ENCODE assay signal across 21 cellular contexts in genomic region chr2:24774373-24774772, GRCh38. TPM values are rescaled to one million over a fixed set of nuclear protein-coding genes. Genes with fewer than 3 reads are reported as not detected.
A peak's percentile ranks its signal among the peaks of the same experiment; 100 is the strongest.
DNase-seq lines count a peak whose midpoint lies in the region; ATAC-seq and TF ChIP-seq lines count a peak whose summit lies in the region.
"Had no signal": no experiment of that assay in that cellular context is flagged by ENCODE, and none has a peak within 500 bp of the region (broad histone marks: within the 10 kb centered on the region; RNA-seq: fewer than 3 reads in every experiment).

No MANE protein-coding gene starts in this region.

- TF ChIP-seq CTCF in SK-N-SH (IDR thresholded peaks at IDR 0.05) (no peak), WTC11 (IDR thresholded peaks at IDR 0.05) (no peak)
- no peak for TF ChIP-seq CTCF in CD4-positive, alpha-beta T cell (IDR thresholded peaks at IDR 0.05)

- 94% methylated on average over 3 of the region's 3 CpGs for WGBS in SK-N-SH (ENCODE audit: low lambda C conversion rate)

- no peaks in the 10 kb centered on the region for H4K20me1 ChIP-seq in SK-N-SH (ENCODE audit: insufficient read depth)
- H4K20me1 ChIP-seq: BLaER1 treated with 17β-estradiol and CSF1 and Interleukin-3, amounts not matched to agents 10 nM and 100 nM had no signal

- H3K27ac Mint-ChIP-seq in WTC11 = no peak overlapping the region
- H3K27ac Mint-ChIP-seq in CD4-positive, alpha-beta T cell = no peak overlapping the region
- H3K27ac Mint-ChIP-seq: CD4-positive, alpha-beta memory T cell; GM23338 had no signal

- no peaks in the 10 kb centered on the region for H3F3A ChIP-seq in SK-N-SH (replicated peaks; ENCODE audit: insufficient read depth)

- H3K4me3 ChIP-seq in SK-N-SH (ENCODE audit: low read depth in 2 of 2, low read length in 1 of 2) = no peak overlapping the region
- H3K4me3 ChIP-seq: BLaER1 treated with 17β-estradiol and CSF1 and Interleukin-3, amounts not matched to agents 10 nM and 100 nM; GM23338 had no signal

- H3K36me3 ChIP-seq in SK-N-SH (replicated peaks in 1 of 2; ENCODE audit: control insufficient read depth in 1 of 2, insufficient read depth in 2 of 2, low read length in 1 of 2) = peaks cover 0 to 8% of the 10 kb centered on the region in 2 experiments
- H3K36me3 ChIP-seq: BE2C had no signal

- H3K4me2 ChIP-seq in SK-N-SH = no peak overlapping the region
- H3K4me2 ChIP-seq: BLaER1 treated with 17β-estradiol and CSF1 and Interleukin-3, amounts not matched to agents 10 nM and 100 nM; GM23338 had no signal

- no peak for TF ChIP-seq RAD21 in SK-N-SH (IDR thresholded peaks at IDR 0.05; ENCODE audit: low read length)

- peaks cover 12% of the 10 kb centered on the region for H3K36me3 Mint-ChIP-seq in WTC11
- H3K36me3 Mint-ChIP-seq in CD4-positive, alpha-beta T cell (ENCODE audit: low read depth) = peaks cover 11% of the 10 kb centered on the region

- peaks cover 28% of the 10 kb centered on the region for H3K4me1 Mint-ChIP-seq in WTC11
- no peaks in the 10 kb centered on the region for H3K4me1 Mint-ChIP-seq in CD4-positive, alpha-beta T cell (ENCODE audit: low read depth)

- H3K79me2 ChIP-seq in SK-N-SH (ENCODE audit: insufficient read depth) = no peaks in the 10 kb centered on the region

- H3K9me3 ChIP-seq in SK-N-SH = no peaks in the 10 kb centered on the region
- no peaks in the 10 kb centered on the region for H3K9me3 ChIP-seq in CD4-positive, alpha-beta T cell (ENCODE audit: control insufficient read depth, low read length)
- H3K9me3 ChIP-seq: BE2C; BLaER1 treated with 17β-estradiol and CSF1 and Interleukin-3, amounts not matched to agents 10 nM and 100 nM had no signal

- CTCF ChIA-PET in SK-N-SH (lab: Yijun Ruan, JAX) = interaction anchor here (0.6 to 1.6 kb wide), 5 partner anchors 14 to 364 kb away, joined by 3 to 7 read pairs (median 4); partner anchors contain the start of genes CENPO and PTRHD1
- CTCF ChIA-PET in WTC11 (lab: Charles Lee) = interaction anchor here (0.9 to 1.2 kb wide), 2 partner anchors 54 to 161 kb away, joined by 3 read pairs; no protein-coding TSS in a partner anchor
- CTCF ChIA-PET in CD4-positive, alpha-beta T cell (lab: Charles Lee) = no interaction called here

- DNase-seq in SK-N-SH (no peak), WTC11 (ENCODE audit: low spot score) (no peak), islet precursor cell (peak; percentile 30), putamen (ENCODE audit: low spot score) (peak; percentile 17), substantia nigra (lab: John Stamatoyannopoulos, UW) (no peak), UCSD-AML1 (lab: John Stamatoyannopoulos, UW; ENCODE audit: unreplicated experiment) (no peak)
- DNase-seq in CD4-positive, alpha-beta T cell = no peak
- DNase-seq: BE2C; Calu3; CD4-positive, alpha-beta memory T cell; COR-L47; DMS53; DMS79 treated with DMSO at 0.1 percent for 48 hours; GF-D8; H9 had no signal

- H3K4me3 Mint-ChIP-seq in WTC11 = no peak overlapping the region
- no peak overlapping the region for H3K4me3 Mint-ChIP-seq in CD4-positive, alpha-beta T cell
- H3K4me3 Mint-ChIP-seq: CD14-positive monocyte; CD4-positive, alpha-beta memory T cell; GM23338; H9 had no signal

- intact Hi-C loops in CD4-positive, alpha-beta T cell (cut with DNase I, micrococcal nuclease) = no loop called here

- H3K27me3 Mint-ChIP-seq in WTC11 (ENCODE audit: low read depth) = no peaks in the 10 kb centered on the region
- H3K27me3 Mint-ChIP-seq in CD4-positive, alpha-beta T cell = no peaks in the 10 kb centered on the region
- H3K27me3 Mint-ChIP-seq: CD4-positive, alpha-beta memory T cell had no signal

- no peak for TF ChIP-seq EP300 in SK-N-SH (IDR thresholded peaks at IDR 0.05; ENCODE audit: borderline replicate concordance in 1 of 2, low read depth in 1 of 2, low read length in 1 of 2)

- H3K27ac ChIP-seq in SK-N-SH (ENCODE audit: low read depth in 2 of 2, low read length in 1 of 2) = no peak overlapping the region
- H3K27ac ChIP-seq in CD4-positive, alpha-beta T cell (ENCODE audit: low read depth, low read length) = no peak overlapping the region
- H3K27ac ChIP-seq in substantia nigra (ENCODE audit: low read depth, low read length, poor library complexity, severe bottlenecking) = no peak overlapping the region
- H3K27ac ChIP-seq: 22Rv1; BLaER1 treated with 17β-estradiol and CSF1 and Interleukin-3, amounts not matched to agents 10 nM and 100 nM had no signal

- ATAC-seq in SK-N-SH treated with all-trans-retinoic acid at 6 μM for 48 hours (peak; percentile 22; the same call in 1 of the 3 replicates), WTC11 (no peak)
- ATAC-seq in CD4-positive, alpha-beta T cell (ENCODE audit: poor library complexity) = no peak
- ATAC-seq: HCT116 had no signal

- H3K4me1 ChIP-seq in SK-N-SH (ENCODE audit: control insufficient read depth in 1 of 2, insufficient read depth in 2 of 2, low read depth in 1 of 2, low read length in 1 of 2) = peaks cover 0 to 4% of the 10 kb centered on the region in 2 experiments; a peak in 1 of 4 replicates

- H3K9ac ChIP-seq in SK-N-SH = no peak overlapping the region
- H3K9ac ChIP-seq: BLaER1 treated with 17β-estradiol and CSF1 and Interleukin-3, amounts not matched to agents 10 nM and 100 nM had no signal

- POLR2A ChIA-PET in SK-N-SH (lab: Yijun Ruan, JAX) (no interaction called here), WTC11 (lab: Charles Lee) (interaction anchor here (0.7 kb wide), 1 partner anchor 72 kb away, joined by 3 read pairs; no protein-coding TSS in a partner anchor)
- POLR2A ChIA-PET in CD4-positive, alpha-beta T cell (lab: Charles Lee) = interaction anchor here (1.1 kb wide), 1 partner anchor 19 kb away, joined by 4 read pairs; the partner anchor contains the start of genes CENPO and PTRHD1

- peaks cover 9% of the 10 kb centered on the region for H3K9me3 Mint-ChIP-seq in WTC11
- no peaks in the 10 kb centered on the region for H3K9me3 Mint-ChIP-seq in CD4-positive, alpha-beta T cell
- H3K9me3 Mint-ChIP-seq: CD4-positive, alpha-beta memory T cell had no signal

- no peaks in the 10 kb centered on the region for H3K27me3 ChIP-seq in SK-N-SH (ENCODE audit: insufficient read depth)
- H3K27me3 ChIP-seq in CD4-positive, alpha-beta T cell (ENCODE audit: control insufficient read depth, insufficient read depth, low read length) = no peaks in the 10 kb centered on the region
- H3K27me3 ChIP-seq: BE2C; BLaER1 treated with 17β-estradiol and CSF1 and Interleukin-3, amounts not matched to agents 10 nM and 100 nM had no signal

- H3K9me2 ChIP-seq in SK-N-SH = no peaks in the 10 kb centered on the region

- no peak overlapping the region for H2AFZ ChIP-seq in SK-N-SH (ENCODE audit: low read depth)
- H2AFZ ChIP-seq: GM23338 had no signal

TF ChIP-seq in SK-N-SH treated with all-trans-retinoic acid at 6 μM for 48 hours, 23 proteins besides CTCF, POLR2A, EP300 and RAD21 (continues in another document):
- TF ChIP-seq CREB5 (CRISPR knock-in tag; IDR thresholded peaks at IDR 0.05; ENCODE audit: low read depth) = no peak
- no peak for TF ChIP-seq GLIS3 (CRISPR knock-in tag; IDR thresholded peaks at IDR 0.05)
- no peak for TF ChIP-seq ZNF70 (CRISPR knock-in tag; IDR thresholded peaks at IDR 0.05)

TF ChIP-seq in SK-N-SH, 30 proteins besides CTCF, POLR2A, EP300 and RAD21 (continues in another document):
- no peak for TF ChIP-seq FOSL2 (IDR thresholded peaks at IDR 0.05; ENCODE audit: borderline replicate concordance, low read depth)
- no peak for TF ChIP-seq YY1 (IDR thresholded peaks at IDR 0.05; ENCODE audit: low read depth)
- TF ChIP-seq, protein P1, sequence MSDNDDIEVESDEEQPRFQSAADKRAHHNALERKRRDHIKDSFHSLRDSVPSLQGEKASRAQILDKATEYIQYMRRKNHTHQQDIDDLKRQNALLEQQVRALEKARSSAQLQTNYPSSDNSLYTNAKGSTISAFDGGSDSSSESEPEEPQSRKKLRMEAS (IDR thresholded peaks at IDR 0.05; ENCODE audit: low read depth) = no peak
- TF ChIP-seq JUND (IDR thresholded peaks at IDR 0.05) = no peak
- TF ChIP-seq MXI1 (IDR thresholded peaks at IDR 0.05; ENCODE audit: low read depth, low read length) = no peak
- no peak for TF ChIP-seq RFX5 (IDR thresholded peaks at IDR 0.05; ENCODE audit: low read length)

TF ChIP-seq in WTC11, 78 proteins besides CTCF, POLR2A, EP300 and RAD21:
- TF ChIP-seq STAT6 (CRISPR knock-in tag; conservative IDR thresholded peaks at IDR 0.05; ENCODE audit: low read depth) (no peak), ZNF121 (CRISPR knock-in tag; IDR thresholded peaks at IDR 0.05) (peak; percentile 71; the same call in 1 of the 2 replicates), OVOL2 (CRISPR knock-in tag; IDR thresholded peaks at IDR 0.05; ENCODE audit: borderline replicate concordance) (no peak)

RNA-seq across cellular contexts. Expression of gene PTRHD1, which starts 18.8 kb away (rescaled TPM):
- 65.6 and 74.4 TPM in 2 replicates for polyA plus RNA-seq in SK-N-SH (2012; rRNA removed)
- 48.7 and 60.6 TPM in 2 replicates for polyA plus RNA-seq in SK-N-SH (2012; cell fraction: cytosol; rRNA removed)
- 20.7 and 40.3 TPM in 2 replicates for polyA plus RNA-seq in SK-N-SH (2012; cell fraction: nucleus; rRNA removed)
- 37.6 to 43.4 TPM (median 39.2 TPM) in 3 replicates for total RNA-seq in WTC11 (2021)
- 10 to 100 TPM; 15.3 to 15.7 TPM for total RNA-seq in CD4-positive, alpha-beta T cell

RNA-seq across cellular contexts. Expression of gene CENPO, which starts 18.9 kb away (rescaled TPM):
- polyA plus RNA-seq in SK-N-SH (2012; rRNA removed) = 18.3 and 22.5 TPM in 2 replicates
- 10.7 and 15.0 TPM in 2 replicates for polyA plus RNA-seq in SK-N-SH (2012; cell fraction: cytosol; rRNA removed)
- polyA plus RNA-seq in SK-N-SH (2012; cell fraction: nucleus; rRNA removed) = 30.2 and 35.8 TPM in 2 replicates
- 35.2 to 38.6 TPM (median 35.2 TPM) in 3 replicates for total RNA-seq in WTC11 (2021)
- total RNA-seq in CD4-positive, alpha-beta T cell = 1 to 10 TPM; 3.4 to 3.5 TPM

Comparison
In these comparisons a context has a peak if more than half of its experiments do, and no peak if none do; other contexts are left out.
1. DNase-seq: peak in islet precursor cell (single experiment) and putamen (single experiment); none in SK-N-SH (single experiment), WTC11 (single experiment), CD4-positive, alpha-beta T cell (0 of 10), substantia nigra (0 of 49) and UCSD-AML1 (single experiment).